ENCODE assay signal across 19 cellular contexts in genomic region chr6:22499815-22500214, GRCh38.
"Had no signal": no experiment of that assay in that cellular context is flagged by ENCODE, and none has a peak within 500 bp of the region (broad histone marks: within the 10 kb centered on the region; RNA-seq: fewer than 3 reads in every experiment).

No MANE protein-coding gene starts in this region.

- H3K4me3 ChIP-seq: Peyer's patch, SJCRH30, SK-N-MC had no signal

- H3K9me3 ChIP-seq: Peyer's patch, SJCRH30 had no signal

- H3K36me3 ChIP-seq: Peyer's patch, SJCRH30 had no signal

- H3K27ac ChIP-seq: HL-60, Peyer's patch, SJCRH30, SK-N-MC had no signal

- DNase-seq: KBM-7, MV-4-11, NCI-H1048, NCI-H1105, NCI-H1417, NCI-H1436 treated with DMSO at 0.1 percent for 48 hours, NCI-H1694, NCI-H187 treated with DMSO at 0.1 percent for 48 hours, NCI-H2029 treated with DMSO at 0.1 percent for 48 hours, NCI-H2227 treated with DMSO at 0.1 percent for 48 hours, NCI-H510A, NCI-H524 treated with DMSO at 0.1 percent for 48 hours, NCI-H69, NCI-H774, Peyer's patch, SHP77 treated with DMSO at 0.1 percent for 48 hours, SJCRH30 had no signal

- H3K27me3 ChIP-seq: Peyer's patch, SJCRH30 had no signal

- H3K4me1 ChIP-seq: Peyer's patch, SJCRH30 had no signal
